Comparison of ENCODE assay signal across 1 cellular context in genomic region chr11:57424137-57424801, GRCh38.
TF ChIP-seq lines count a peak whose summit lies in the region.

No MANE protein-coding gene starts in this region.

TF ChIP-seq in endothelial cell of umbilical vein, 7 proteins besides CTCF, POLR2A, EP300 and RAD21:
- TF ChIP-seq MAX (IDR thresholded peaks at IDR 0.05; ENCODE audit: insufficient read depth, insufficient read length): no peak
- TF ChIP-seq GATA2 (IDR thresholded peaks at IDR 0.05; ENCODE audit: insufficient read depth, insufficient read length, low read depth, low read length): no peak
- no peak for TF ChIP-seq EZH2 (IDR thresholded peaks at IDR 0.05; ENCODE audit: borderline replicate concordance, low read depth, low read length, severe bottlenecking)
- TF ChIP-seq MYC (IDR thresholded peaks at IDR 0.05; ENCODE audit: low read depth, low read length): no peak
- no peak for TF ChIP-seq JUN (IDR thresholded peaks at IDR 0.05; ENCODE audit: borderline replicate concordance, insufficient read depth, insufficient read length, low read depth)
- TF ChIP-seq POLR2AphosphoS5 (IDR thresholded peaks at IDR 0.05; ENCODE audit: insufficient read depth, low read depth, low read length): no peak
- TF ChIP-seq FOS (IDR thresholded peaks at IDR 0.05; ENCODE audit: borderline replicate concordance, insufficient read depth, low read length): no peak
TF ChIP-seq in endothelial cell of umbilical vein: peak in this region for 0.
